Comparison of ENCODE assay signal across 20 cellular contexts in genomic region chr17:49513044-49513395, GRCh38. TPM values are rescaled to one million over a fixed set of nuclear protein-coding genes. Genes with fewer than 3 reads are reported as not detected.
DNase-seq lines count a peak whose midpoint lies in the region; ATAC-seq and TF ChIP-seq lines count a peak whose summit lies in the region.
"Had no signal": no experiment of that assay in that cellular context is flagged by ENCODE, and none has a peak within 500 bp of the region (broad histone marks: within the 10 kb centered on the region; RNA-seq: fewer than 3 reads in every experiment).

No MANE protein-coding gene starts in this region.

- peak overlapping the region in 1 of 5 donors; percentile 83 for H3K27ac ChIP-seq in adrenal gland
- H3K27ac ChIP-seq: SJSA1 had no signal

- peak; percentile 3 for DNase-seq in 8988T
- peak; percentile 51 for DNase-seq in NB4 (ENCODE audit: low read depth)
- DNase-seq in glomerular visceral epithelial cell (ENCODE audit: extremely low spot score): peak; percentile 28
- peak; percentile 3 for DNase-seq in pons (ENCODE audit: low spot score)
- no peak for DNase-seq in adrenal gland
- DNase-seq in NCI-H1092 (lab: John Stamatoyannopoulos, UW): no peak
- DNase-seq in A172 (ENCODE audit: low spot score): no peak
- DNase-seq: CD4-positive, CD25-positive, alpha-beta regulatory T cell; COR-L47; DMS79; KBM-7; NCI-H1105 treated with DMSO at 0.1 percent for 48 hours; NCI-H1694; NCI-H2081 treated with DMSO at 0.1 percent for 48 hours; NCI-H2171 treated with DMSO at 0.1 percent for 48 hours; NCI-H524 treated with DMSO at 0.1 percent for 48 hours; NCI-H82 had no signal

- no peak overlapping the region for H3K4me3 ChIP-seq in NB4 (ENCODE audit: low read depth, low read length)
- no peak overlapping the region for H3K4me3 ChIP-seq in adrenal gland
- H3K4me3 ChIP-seq: SJSA1 had no signal

- H3K9me3 ChIP-seq in adrenal gland (replicated peaks in 1 of 3): no peaks in the 10 kb centered on the region
- H3K9me3 ChIP-seq: SJSA1 had no signal

- WGBS in adrenal gland, 4 donors: 66 to 100% (median 76%) methylated on average over 1 to 6 of the region's 6 CpGs; no CpG with 5 or more reads in 1 of the 4 donors

- TF ChIP-seq POLR2A in NB4 (IDR thresholded peaks at IDR 0.05; ENCODE audit: extremely low read depth, insufficient read length) (no peak), adrenal gland (IDR thresholded peaks at IDR 0.05) (no peak)

- no peaks in the 10 kb centered on the region for H3K27me3 ChIP-seq in adrenal gland

- intact Hi-C loops in adrenal gland (cut with DNase I): no loop called here

- no peak for ATAC-seq in HG02571 (IDR thresholded peaks at IDR 0.05; ENCODE audit: unreplicated experiment)
- ATAC-seq: Right ventricle myocardium inferior had no signal

- H3K4me1 ChIP-seq in adrenal gland (replicated peaks in 1 of 2): peaks cover 17 to 21% of the 10 kb centered on the region in 2 donors

- H3K36me3 ChIP-seq in adrenal gland (replicated peaks in 1 of 2): no peaks in the 10 kb centered on the region
- H3K36me3 ChIP-seq: SJSA1 had no signal

- no peak for TF ChIP-seq CTCF in NB4 (IDR thresholded peaks at IDR 0.05; ENCODE audit: low read depth, low read length)
- TF ChIP-seq CTCF in adrenal gland (IDR thresholded peaks at IDR 0.05): no peak

RNA-seq across cellular contexts. Expression of gene NGFR, which starts 17.9 kb away (rescaled TPM):
- 10 to 100 TPM; 15.8 to 77.8 (median 29.5) TPM for total RNA-seq in adrenal gland
- polyA plus RNA-seq in adrenal gland: 10 to 100 TPM; 14.0 to 25.5 (median 21.8) TPM
- total RNA-seq in A172 (2014; rRNA removed; shearing (Covaris generic)): 1.8 and 2.3 TPM in 2 replicates
- polyA plus RNA-seq: CD4-positive, CD25-positive, alpha-beta regulatory T cell had no signal

Comparison
In these comparisons a context has a peak if more than half of its experiments do, and no peak if none do; other contexts are left out.
1. DNase-seq: peak in 8988T (single experiment), NB4 (single experiment), glomerular visceral epithelial cell (single experiment) and pons (single experiment); none in adrenal gland (0 of 7), NCI-H1092 (single experiment) and A172 (single experiment).